In genomic region chr21:40671721-40672120, GRCh38 we compare ENCODE assay signal across 20 cellular contexts.
"Had no signal": no experiment of that assay in that cellular context is flagged by ENCODE, and none has a peak within 500 bp of the region (broad histone marks: within the 10 kb centered on the region; RNA-seq: fewer than 3 reads in every experiment).

No MANE protein-coding gene starts in this region.

- H3K9me3 ChIP-seq: adrenal gland, colonic mucosa, gastrocnemius medialis, left ventricle myocardium inferior, stomach had no signal

- H3K36me3 ChIP-seq: adrenal gland, colonic mucosa, gastrocnemius medialis, left ventricle myocardium inferior, stomach, WERI-Rb-1 had no signal

- ATAC-seq: gastrocnemius medialis had no signal

- H3K4me3 ChIP-seq: adrenal gland, colonic mucosa, gastrocnemius medialis, left ventricle myocardium inferior, stomach had no signal

- H3K4me1 ChIP-seq: adrenal gland, colonic mucosa, gastrocnemius medialis, left ventricle myocardium inferior, stomach had no signal

- H3K27me3 ChIP-seq: adrenal gland, colonic mucosa, gastrocnemius medialis, stomach had no signal

- H3K27ac ChIP-seq: adrenal gland, colonic mucosa, gastrocnemius medialis, left ventricle myocardium inferior, stomach, WERI-Rb-1 had no signal

- DNase-seq: activated CD4-positive, alpha-beta T cell treated with anti-CD3 and anti-CD28 coated beads for 1 hour; activated CD8-positive, alpha-beta memory T cell treated with anti-CD3 and anti-CD28 coated beads for 24 hours; activated CD8-positive, alpha-beta memory T cell treated with anti-CD3 and anti-CD28 coated beads, Interleukin-2, amount 50 U/mL, for 48 hours; activated gamma-delta T cell; activated T-cell treated with anti-CD3 and anti-CD28 coated beads, Interleukin-2, amount 50 U/mL, for 48 hours; adrenal gland; central memory CD4-positive, alpha-beta T cell; colonic mucosa; endodermal cell; gastrocnemius medialis; head of caudate nucleus; kidney; left ventricle myocardium inferior; occipital lobe; stimulated activated CD4-positive, alpha-beta T cell treated with anti-CD3 and anti-CD28 coated beads, Interleukin-2, amount 100 ng/mL, for 24 hours; stomach; SW 1271; T-helper 2 cell; trophoblast cell; WERI-Rb-1 had no signal
